1 cellular context compared by ENCODE assay signal in genomic region chr1:85577421-85578320, GRCh38.
A peak's percentile ranks its signal among the peaks of the same experiment; 100 is the strongest.
TF ChIP-seq lines count a peak whose summit lies in the region.

No MANE protein-coding gene starts in this region.

TF ChIP-seq in HEK293, 187 proteins besides CTCF, POLR2A, EP300 and RAD21 (continued from another document):
- peak; percentile 77 for TF ChIP-seq ZBTB6 (tag by site-specific recombination; IDR thresholded peaks at IDR 0.05)
- TF ChIP-seq ZFHX2 (tag by site-specific recombination; conservative IDR thresholded peaks at IDR 0.05) = peak; percentile 73
- TF ChIP-seq SP7 (tag by site-specific recombination; IDR thresholded peaks at IDR 0.05) = peak; percentile 43; the same call in 1 of the 2 replicates
- TF ChIP-seq ZNF19 (tag by site-specific recombination; IDR thresholded peaks at IDR 0.05; ENCODE audit: low read depth) = no peak
- TF ChIP-seq ZNF585B (tag by site-specific recombination; IDR thresholded peaks at IDR 0.05) = no peak
- TF ChIP-seq KLF9 (tag by site-specific recombination; IDR thresholded peaks at IDR 0.05; ENCODE audit: low read depth) = peak; percentile 56; the same call in 1 of the 2 replicates
- peak; percentile 58; the same call in 1 of the 2 replicates for TF ChIP-seq FEZF1 (tag by site-specific recombination; IDR thresholded peaks at IDR 0.05)
- TF ChIP-seq, protein P1, sequence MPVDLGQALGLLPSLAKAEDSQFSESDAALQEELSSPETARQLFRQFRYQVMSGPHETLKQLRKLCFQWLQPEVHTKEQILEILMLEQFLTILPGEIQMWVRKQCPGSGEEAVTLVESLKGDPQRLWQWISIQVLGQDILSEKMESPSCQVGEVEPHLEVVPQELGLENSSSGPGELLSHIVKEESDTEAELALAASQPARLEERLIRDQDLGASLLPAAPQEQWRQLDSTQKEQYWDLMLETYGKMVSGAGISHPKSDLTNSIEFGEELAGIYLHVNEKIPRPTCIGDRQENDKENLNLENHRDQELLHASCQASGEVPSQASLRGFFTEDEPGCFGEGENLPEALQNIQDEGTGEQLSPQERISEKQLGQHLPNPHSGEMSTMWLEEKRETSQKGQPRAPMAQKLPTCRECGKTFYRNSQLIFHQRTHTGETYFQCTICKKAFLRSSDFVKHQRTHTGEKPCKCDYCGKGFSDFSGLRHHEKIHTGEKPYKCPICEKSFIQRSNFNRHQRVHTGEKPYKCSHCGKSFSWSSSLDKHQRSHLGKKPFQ (tag by site-specific recombination; IDR thresholded peaks at IDR 0.05) = peak; percentile 54; the same call in 1 of the 2 replicates
- TF ChIP-seq ZNF560 (tag by site-specific recombination; IDR thresholded peaks at IDR 0.05; ENCODE audit: borderline replicate concordance) = no peak
- no peak for TF ChIP-seq ZNF596 (tag by site-specific recombination; IDR thresholded peaks at IDR 0.05)
- no peak for TF ChIP-seq ZNF513 (tag by site-specific recombination; IDR thresholded peaks at IDR 0.05)
- TF ChIP-seq ZNF350 (tag by site-specific recombination; IDR thresholded peaks at IDR 0.05) = no peak
- TF ChIP-seq EGR2 (tag by site-specific recombination; IDR thresholded peaks at IDR 0.05; ENCODE audit: low read depth) = peak; percentile 71
- 0 out of 2 replicates have a peak, but pooled peaks have one; percentile 32 for TF ChIP-seq ZEB2 (tag by site-specific recombination; IDR thresholded peaks at IDR 0.05)
- TF ChIP-seq ZNF777 (tag by site-specific recombination; IDR thresholded peaks at IDR 0.05; ENCODE audit: borderline replicate concordance) = peak; percentile 58; the same call in 1 of the 2 replicates
- TF ChIP-seq ZNF701 (tag by site-specific recombination; IDR thresholded peaks at IDR 0.05) = no peak
- peak; percentile 31; the same call in 1 of the 2 replicates for TF ChIP-seq SP2 (tag by site-specific recombination; IDR thresholded peaks at IDR 0.05)
- TF ChIP-seq ZNF514 (tag by site-specific recombination; IDR thresholded peaks at IDR 0.05) = no peak
